21 cellular contexts compared by ENCODE assay signal in genomic region chr5:100313657-100314056, GRCh38.
DNase-seq lines count a peak whose midpoint lies in the region; ATAC-seq, FAIRE-seq and TF ChIP-seq lines count a peak whose summit lies in the region.
"Had no signal": no experiment of that assay in that cellular context is flagged by ENCODE, and none has a peak within 500 bp of the region (broad histone marks: within the 10 kb centered on the region; RNA-seq: fewer than 3 reads in every experiment).

No MANE protein-coding gene starts in this region.

- CTCF ChIA-PET in GM12878 (lab: Yijun Ruan, JAX) = no interaction called here

- H3K27ac ChIP-seq in GM12878 (ENCODE audit: control insufficient read depth, insufficient read depth) = no peak overlapping the region
- no peak overlapping the region for H3K27ac ChIP-seq in uterus
- H3K27ac ChIP-seq: C4-2B, Peyer's patch had no signal

- no peak overlapping the region for H3K4me3 ChIP-seq in GM12878
- no peak overlapping the region for H3K4me3 ChIP-seq in uterus
- H3K4me3 ChIP-seq: K562, Peyer's patch had no signal

- intact Hi-C loops in GM12878 (cut with micrococcal nuclease; ENCODE audit: unreplicated experiment) (no loop called here), uterus (cut with DNase I; ENCODE audit: low total_unique reads) (no loop called here)

- 0% methylated on average over 1 of the region's 1 CpG for WGBS in GM12878 (ENCODE audit: insufficient coverage, insufficient replicate concordance, low lambda C conversion rate, missing lambda C conversion rate)

- TF ChIP-seq CTCF in GM12878 (IDR thresholded peaks at IDR 0.05 in 2 of 3, conservative IDR thresholded peaks at IDR 0.05 in 1 of 3; ENCODE audit: control insufficient read depth in 2 of 3, extremely low read depth in 1 of 3, insufficient read depth in 1 of 3, low read depth in 3 of 3, low read length in 3 of 3) (no peak), uterus (IDR thresholded peaks at IDR 0.05) (no peak)

- H3K9me3 ChIP-seq in GM12878 (replicated peaks; ENCODE audit: control insufficient read depth, insufficient read depth, low read length) (no peaks in the 10 kb centered on the region), uterus (no peaks in the 10 kb centered on the region)

- H3K36me3 ChIP-seq in GM12878 (ENCODE audit: control insufficient read depth in 2 of 2, insufficient read depth in 2 of 2, low read length in 1 of 2) (no peaks in the 10 kb centered on the region), uterus (no peaks in the 10 kb centered on the region)
- H3K36me3 ChIP-seq: Peyer's patch had no signal

- H3K79me2 ChIP-seq in GM12878 (ENCODE audit: control insufficient read depth, insufficient read depth, low read length) = no peaks in the 10 kb centered on the region

- no TSS peak for BruUV-seq in GM12878 (replicated peaks; lab: Mats Ljungman, UMichigan)

- no peak overlapping the region for H3K9ac ChIP-seq in GM12878 (ENCODE audit: control insufficient read depth, insufficient read depth, low read length)

- peak; percentile 53 for DNase-seq in CD1c-positive myeloid dendritic cell (ENCODE audit: extremely low spot score)
- peak; percentile 4 for DNase-seq in NAMALWA (ENCODE audit: low spot score)
- DNase-seq in SIG-M5 (lab: John Stamatoyannopoulos, UW) = peak; percentile 16
- no peak for DNase-seq in GM12878 (ENCODE audit: low read depth, low spot score)
- DNase-seq in uterus = no peak
- no peak for DNase-seq in dermis blood vessel endothelial cell
- DNase-seq: COR-L47; H7; NCI-H1417; NCI-H1930; NCI-H526 treated with DMSO at 0.1 percent for 48 hours; NK-92 treated with Interleukin-12 subunit alpha and Interleukin-12 subunit beta, amount 100 ng/mL, for 24 hours; Peyer's patch; T-helper 17 cell had no signal

- RAD21 ChIA-PET in GM12878 (lab: Charles Lee; ENCODE audit: unreplicated experiment) = no interaction called here

- H4K20me1 ChIP-seq in GM12878 (ENCODE audit: control insufficient read depth, insufficient read depth) = no peaks in the 10 kb centered on the region

- H3K27me3 ChIP-seq in GM12878 (replicated peaks in 1 of 2; ENCODE audit: control insufficient read depth in 2 of 2, insufficient read depth in 2 of 2, low read length in 1 of 2) = no peaks in the 10 kb centered on the region
- H3K27me3 ChIP-seq in uterus = no peaks in the 10 kb centered on the region
- H3K27me3 ChIP-seq: Peyer's patch had no signal

- FAIRE-seq in GM12878 (lab: Jason Lieb, UNC) = peak; percentile 7
- FAIRE-seq: A204.1, GM19239, K562 had no signal

- no peak for TF ChIP-seq EP300 in GM12878 (IDR thresholded peaks at IDR 0.05; ENCODE audit: borderline replicate concordance in 1 of 2, control insufficient read depth in 1 of 2, low read depth in 2 of 2, low read length in 2 of 2)

- no peak overlapping the region for H2AFZ ChIP-seq in GM12878 (ENCODE audit: control insufficient read depth, low read depth, low read length)

- in situ Hi-C loops in GM12878 (cut with MboI) = no loop called here

- ATAC-seq in GM12878 (no peak), HG03025 (IDR thresholded peaks at IDR 0.05; ENCODE audit: low FRiP score, unreplicated experiment) (no peak)
- ATAC-seq: K562, Right ventricle myocardium inferior, SK-N-SH treated with all-trans-retinoic acid at 6 μM for 48 hours, T-helper 17 cell had no signal

- TF ChIP-seq POLR2A in GM12878 (IDR thresholded peaks at IDR 0.05; ENCODE audit: low read depth, low read length) (no peak), uterus (IDR thresholded peaks at IDR 0.05) (no peak)

- SMC1A ChIA-PET in GM12878 (lab: Charles Lee; ENCODE audit: uncharacterized antibody, unreplicated experiment) = no interaction called here

- H3K4me2 ChIP-seq in GM12878 (ENCODE audit: control insufficient read depth, insufficient read depth) = no peak overlapping the region

- H3K4me1 ChIP-seq in GM12878 (ENCODE audit: control insufficient read depth, insufficient read depth, low read length) (no peaks in the 10 kb centered on the region), uterus (no peaks in the 10 kb centered on the region)
- H3K4me1 ChIP-seq: Peyer's patch had no signal

- POLR2A ChIA-PET in GM12878 (lab: Charles Lee) = no interaction called here

- TF ChIP-seq RAD21 in GM12878 (IDR thresholded peaks at IDR 0.05; ENCODE audit: insufficient read depth, low read depth, low read length) = no peak

TF ChIP-seq in GM12878, 131 proteins besides CTCF, POLR2A, EP300 and RAD21:
- TF ChIP-seq CHD2 (IDR thresholded peaks at IDR 0.05; ENCODE audit: borderline replicate concordance, low read depth, low read length) (no peak), SUPT20H (IDR thresholded peaks at IDR 0.05; ENCODE audit: borderline replicate concordance, control insufficient read depth, low read depth, low read length) (no peak), ZNF207 (IDR thresholded peaks at IDR 0.05; ENCODE audit: borderline replicate concordance) (no peak), IKZF2 (IDR thresholded peaks at IDR 0.05) (no peak), ATF2 (IDR thresholded peaks at IDR 0.05; ENCODE audit: low read length) (no peak), ZBED1 (IDR thresholded peaks at IDR 0.05; ENCODE audit: borderline replicate concordance) (no peak), HDAC2 (IDR thresholded peaks at IDR 0.05) (no peak), USF1 (IDR thresholded peaks at IDR 0.05; ENCODE audit: borderline replicate concordance, extremely low read length, insufficient read depth, low read depth, low read length) (no peak), TCF12 (IDR thresholded peaks at IDR 0.05; ENCODE audit: low read depth, low read length) (no peak), BCL11A (IDR thresholded peaks at IDR 0.05; ENCODE audit: low read depth, low read length) (no peak), IRF5 (IDR thresholded peaks at IDR 0.05; ENCODE audit: borderline replicate concordance) (no peak), GATAD2B (conservative IDR thresholded peaks at IDR 0.05; ENCODE audit: low read depth) (no peak)

Comparison
In these comparisons a context has a peak if more than half of its experiments do, and no peak if none do; other contexts are left out.
1. DNase-seq: peak in CD1c-positive myeloid dendritic cell (single experiment), NAMALWA (single experiment) and SIG-M5 (single experiment); none in GM12878 (single experiment), uterus (0 of 2) and dermis blood vessel endothelial cell (single experiment).